ENCODE assay signal across 1 cellular context in the genomic region with DNA sequence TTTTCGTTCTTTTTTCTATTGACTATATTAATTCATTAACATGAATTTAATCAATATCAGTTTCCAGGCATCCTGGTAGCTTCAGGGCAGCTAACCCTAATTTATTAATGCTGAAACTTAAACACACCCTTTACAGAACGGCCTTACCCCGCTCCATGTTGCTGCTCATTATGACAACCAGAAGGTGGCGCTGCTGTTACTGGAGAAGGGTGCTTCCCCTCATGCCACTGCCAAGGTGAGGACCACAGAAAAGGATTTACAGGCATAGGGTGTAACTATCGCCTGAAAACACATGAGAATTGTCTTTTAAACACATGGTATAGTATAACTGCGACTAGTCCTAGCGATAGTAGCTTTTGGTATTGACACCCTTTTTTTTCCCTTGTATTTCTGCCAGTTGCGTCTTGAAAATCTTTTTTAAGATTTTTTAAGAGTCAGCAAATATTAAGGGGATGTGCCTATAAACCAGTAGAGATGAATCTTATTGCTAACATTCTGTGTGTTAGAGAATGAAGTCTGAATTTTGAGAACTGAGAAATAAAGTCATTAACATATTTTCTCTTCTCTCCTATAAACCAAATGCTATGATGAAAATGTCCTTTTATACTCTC.
TF ChIP-seq lines count a peak whose summit lies in the region.

No MANE protein-coding gene starts in this region.

TF ChIP-seq in HCT116, 20 proteins besides CTCF, POLR2A, EP300 and RAD21 (continued from another document):
- TF ChIP-seq, protein P1, sequence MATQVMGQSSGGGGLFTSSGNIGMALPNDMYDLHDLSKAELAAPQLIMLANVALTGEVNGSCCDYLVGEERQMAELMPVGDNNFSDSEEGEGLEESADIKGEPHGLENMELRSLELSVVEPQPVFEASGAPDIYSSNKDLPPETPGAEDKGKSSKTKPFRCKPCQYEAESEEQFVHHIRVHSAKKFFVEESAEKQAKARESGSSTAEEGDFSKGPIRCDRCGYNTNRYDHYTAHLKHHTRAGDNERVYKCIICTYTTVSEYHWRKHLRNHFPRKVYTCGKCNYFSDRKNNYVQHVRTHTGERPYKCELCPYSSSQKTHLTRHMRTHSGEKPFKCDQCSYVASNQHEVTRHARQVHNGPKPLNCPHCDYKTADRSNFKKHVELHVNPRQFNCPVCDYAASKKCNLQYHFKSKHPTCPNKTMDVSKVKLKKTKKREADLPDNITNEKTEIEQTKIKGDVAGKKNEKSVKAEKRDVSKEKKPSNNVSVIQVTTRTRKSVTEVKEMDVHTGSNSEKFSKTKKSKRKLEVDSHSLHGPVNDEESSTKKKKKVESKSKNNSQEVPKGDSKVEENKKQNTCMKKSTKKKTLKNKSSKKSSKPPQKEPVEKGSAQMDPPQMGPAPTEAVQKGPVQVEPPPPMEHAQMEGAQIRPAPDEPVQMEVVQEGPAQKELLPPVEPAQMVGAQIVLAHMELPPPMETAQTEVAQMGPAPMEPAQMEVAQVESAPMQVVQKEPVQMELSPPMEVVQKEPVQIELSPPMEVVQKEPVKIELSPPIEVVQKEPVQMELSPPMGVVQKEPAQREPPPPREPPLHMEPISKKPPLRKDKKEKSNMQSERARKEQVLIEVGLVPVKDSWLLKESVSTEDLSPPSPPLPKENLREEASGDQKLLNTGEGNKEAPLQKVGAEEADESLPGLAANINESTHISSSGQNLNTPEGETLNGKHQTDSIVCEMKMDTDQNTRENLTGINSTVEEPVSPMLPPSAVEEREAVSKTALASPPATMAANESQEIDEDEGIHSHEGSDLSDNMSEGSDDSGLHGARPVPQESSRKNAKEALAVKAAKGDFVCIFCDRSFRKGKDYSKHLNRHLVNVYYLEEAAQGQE (IDR thresholded peaks at IDR 0.05; ENCODE audit: low read depth), result no peak
- TF ChIP-seq YY1 (IDR thresholded peaks at IDR 0.05; ENCODE audit: extremely low read depth, insufficient replicate concordance, low read depth, low read length) (peak; percentile 24), ELF1 (IDR thresholded peaks at IDR 0.05; ENCODE audit: borderline replicate concordance, low read depth) (no peak), CBX3 (IDR thresholded peaks at IDR 0.05; ENCODE audit: low read depth) (peak; percentile 42; the same call in 1 of the 2 replicates), EGR1 (IDR thresholded peaks at IDR 0.05; ENCODE audit: low read depth) (no peak)
